In genomic region chr7:7257899-7258692, GRCh38 we compare ENCODE assay signal across 8 cellular contexts.
A peak's percentile ranks its signal among the peaks of the same experiment; 100 is the strongest.
DNase-seq lines count a peak whose midpoint lies in the region; ATAC-seq and TF ChIP-seq lines count a peak whose summit lies in the region.

No MANE protein-coding gene starts in this region.

- POLR2A ChIA-PET in MCF 10A (lab: Yijun Ruan, JAX) = no interaction called here

- intact Hi-C loops in transverse colon (cut with DNase I; ENCODE audit: low total_unique reads) (no loop called here), gastrocnemius medialis (cut with DNase I; ENCODE audit: low total_unique reads) (loop anchor here (5.0 to 10.0 kb wide), 2 partner anchors 76 to 153 kb away; partner anchors contain the start of gene C1GALT1), MCF 10A (cut with micrococcal nuclease) (loop anchor here (5.0 kb wide), 1 partner anchor 76 kb away; the partner anchor contains the start of gene C1GALT1)

- DNase-seq in ELR (ENCODE audit: low read depth) (peak; percentile 8), adipocyte (ENCODE audit: low read depth) (peak; percentile 42), transverse colon (peak; percentile 12), gastrocnemius medialis (no peak), MCF 10A (ENCODE audit: unreplicated experiment) (no peak), GOT3 (lab: John Stamatoyannopoulos, UW) (no peak)

- H3K27ac Mint-ChIP-seq in MCF 10A (ENCODE audit: low read depth, unreplicated experiment) = no peak overlapping the region

- no peaks in the 10 kb centered on the region for H3K27me3 ChIP-seq in adipocyte (replicated peaks; ENCODE audit: control insufficient read depth, insufficient read depth, low read length)
- no peaks in the 10 kb centered on the region for H3K27me3 ChIP-seq in transverse colon
- no peaks in the 10 kb centered on the region for H3K27me3 ChIP-seq in gastrocnemius medialis

- in situ Hi-C loops in transverse colon (cut with MboI; ENCODE audit: low pct_ligation_motif_present in 1 of 4, low pct_unique_long_range_greater_than_20kb in 1 of 4, low sequenced_read_pairs in 3 of 4) = no loop called here
- in situ Hi-C loops in gastrocnemius medialis (cut with MboI; ENCODE audit: low sequenced_read_pairs in 4 of 4) = no loop called here

- no peaks in the 10 kb centered on the region for H3K9me3 Mint-ChIP-seq in MCF 10A (ENCODE audit: unreplicated experiment)

- no TSS peak for BruUV-seq in MCF 10A (replicated peaks; lab: Mats Ljungman, UMichigan)

- no peak for TF ChIP-seq EP300 in transverse colon (IDR thresholded peaks at IDR 0.05; ENCODE audit: low read depth)

- no peak overlapping the region for H3K4me3 Mint-ChIP-seq in MCF 10A (ENCODE audit: unreplicated experiment)

- H3K9ac ChIP-seq in adipocyte (ENCODE audit: low read length) = no peak overlapping the region

- H3K9me3 ChIP-seq in adipocyte (ENCODE audit: control insufficient read depth, low read length) (no peaks in the 10 kb centered on the region), transverse colon (no peaks in the 10 kb centered on the region), gastrocnemius medialis (no peaks in the 10 kb centered on the region)

- H3K4me1 Mint-ChIP-seq in MCF 10A (ENCODE audit: insufficient read depth, unreplicated experiment) = no peaks in the 10 kb centered on the region

- no peak for TF ChIP-seq POLR2A in transverse colon (IDR thresholded peaks at IDR 0.05)
- no peak for TF ChIP-seq POLR2A in gastrocnemius medialis (IDR thresholded peaks at IDR 0.05)

- ATAC-seq in GM19452 (IDR thresholded peaks at IDR 0.05; ENCODE audit: unreplicated experiment) (peak; percentile 87), HG03439 (IDR thresholded peaks at IDR 0.05; ENCODE audit: unreplicated experiment) (peak; percentile 88), gastrocnemius medialis (no peak)

- H3K4me1 ChIP-seq in adipocyte (ENCODE audit: control insufficient read depth, insufficient read depth, low read length) (no peaks in the 10 kb centered on the region), transverse colon (peaks cover 0 to 17% (median 0%) of the 10 kb centered on the region in 4 donors), gastrocnemius medialis (peaks cover 8 to 12% of the 10 kb centered on the region in 2 donors)

- H3K27ac ChIP-seq in transverse colon = peak overlapping the region; percentile 49 to 65 (median 51)
- H3K27ac ChIP-seq in gastrocnemius medialis = no peak overlapping the region

- no peaks in the 10 kb centered on the region for H3K27me3 Mint-ChIP-seq in MCF 10A (ENCODE audit: insufficient read depth, unreplicated experiment)

- H3K36me3 ChIP-seq in adipocyte (ENCODE audit: control insufficient read depth, insufficient read depth, low read length, severe bottlenecking) (peaks cover 19% of the 10 kb centered on the region), transverse colon (no peaks in the 10 kb centered on the region), gastrocnemius medialis (no peaks in the 10 kb centered on the region)

- no peak for TF ChIP-seq CTCF in transverse colon (IDR thresholded peaks at IDR 0.05)
- no peak for TF ChIP-seq CTCF in gastrocnemius medialis (IDR thresholded peaks at IDR 0.05 in 4 of 5, conservative IDR thresholded peaks at IDR 0.05 in 1 of 5)
- TF ChIP-seq CTCF in MCF 10A (IDR thresholded peaks at IDR 0.05; ENCODE audit: unreplicated experiment) = no peak

- CTCF ChIA-PET in MCF 10A (lab: Yijun Ruan, JAX) = interaction anchor here (0.6 to 1.4 kb wide), 2 partner anchors 10 to 958 kb away, joined by 3 to 5 read pairs; no protein-coding TSS in a partner anchor

- 51 to 57% methylated on average over 5 to 7 of the region's 7 CpGs for WGBS in transverse colon (ENCODE audit: low coverage in 1 of 2), 2 donors

- no peak overlapping the region for H3K4me3 ChIP-seq in adipocyte (ENCODE audit: low read length)
- no peak overlapping the region for H3K4me3 ChIP-seq in transverse colon
- H3K4me3 ChIP-seq in gastrocnemius medialis = no peak overlapping the region

- H3K36me3 Mint-ChIP-seq in MCF 10A (ENCODE audit: insufficient read depth, unreplicated experiment) = peaks cover 12% of the 10 kb centered on the region

Comparison
In these comparisons a context has a peak if more than half of its experiments do, and no peak if none do; other contexts are left out.
1. DNase-seq: peak in ELR (single experiment), adipocyte (single experiment) and transverse colon (single experiment); none in gastrocnemius medialis (0 of 2), MCF 10A (single experiment) and GOT3 (single experiment).
2. ATAC-seq: peak in GM19452 (single experiment) and HG03439 (single experiment); none in gastrocnemius medialis (0 of 2).
3. H3K27ac ChIP-seq: peak in transverse colon (4 of 4); none in gastrocnemius medialis (0 of 4).